19 cellular contexts compared by ENCODE assay signal in the genomic region with DNA sequence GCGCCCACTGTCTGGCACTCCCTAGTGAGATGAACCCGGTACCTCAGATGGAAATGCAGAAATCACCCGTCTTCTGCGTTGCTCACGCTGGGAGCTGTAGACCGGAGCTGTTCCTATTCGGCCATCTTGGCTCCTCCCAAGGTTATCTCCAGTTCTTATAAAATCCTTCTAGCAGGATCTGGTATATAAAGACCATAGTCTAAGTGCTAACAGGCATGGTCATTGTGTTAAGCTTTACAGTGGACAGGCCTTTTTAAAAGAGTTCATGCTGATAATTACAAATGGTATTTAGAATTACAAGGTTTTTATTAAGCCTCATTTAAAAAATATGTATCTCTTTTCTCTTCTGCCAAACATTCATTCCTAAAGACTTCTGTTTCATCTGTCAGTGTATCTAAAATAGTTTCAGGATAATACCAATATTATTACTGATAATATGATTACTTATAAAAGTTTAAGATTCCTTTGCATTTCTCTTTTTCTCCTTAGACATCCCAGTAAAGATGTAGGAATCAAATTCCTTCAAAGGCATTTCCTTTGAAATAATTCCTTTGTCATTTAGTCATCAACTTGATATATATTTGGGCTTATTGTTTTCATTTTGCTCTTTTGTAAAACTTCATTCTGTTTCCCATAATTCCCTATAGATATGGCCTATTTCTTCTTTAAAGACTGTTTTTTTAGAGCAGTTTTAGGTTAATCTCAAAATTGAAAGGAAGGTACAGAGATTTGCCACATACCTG. TPM values are rescaled to one million over a fixed set of nuclear protein-coding genes. Genes with fewer than 3 reads are reported as not detected.
DNase-seq lines count a peak whose midpoint lies in the region; FAIRE-seq and TF ChIP-seq lines count a peak whose summit lies in the region.
"Had no signal": no experiment of that assay in that cellular context is flagged by ENCODE, and none has a peak within 500 bp of the region (broad histone marks: within the 10 kb centered on the region; RNA-seq: fewer than 3 reads in every experiment).

No MANE protein-coding gene starts in this region.

- no peaks in the 10 kb centered on the region for H3K9me3 Mint-ChIP-seq in HFFc6
- H3K9me3 Mint-ChIP-seq: CD4-positive, alpha-beta T cell had no signal

- TF ChIP-seq POLR2A in H54 (IDR thresholded peaks at IDR 0.05; ENCODE audit: low read depth, low read length), result no peak

- DNase-seq in AG10803 (ENCODE audit: low read depth) (peak; percentile 28), HFFc6 (no peak), astrocyte of the spinal cord (ENCODE audit: low read depth, low spot score) (peak; percentile 9), fibroblast of the aortic adventitia (ENCODE audit: low read depth) (peak; percentile 38), nucleus accumbens (lab: John Stamatoyannopoulos, UW) (no peak), T1000 (lab: John Stamatoyannopoulos, UW) (no peak), H54 (ENCODE audit: insufficient read length, low spot score) (no peak), KG1 (lab: John Stamatoyannopoulos, UW) (no peak)
- DNase-seq: 8988T; Caco-2; CD4-positive, alpha-beta T cell; NCI-H1092 treated with DMSO at 0.1 percent for 48 hours; NCI-H146; NCI-H2029 treated with DMSO at 0.1 percent for 48 hours; NCI-H2171; NCI-H526; PC-3; RPMI8226 had no signal

- H3K4me3 ChIP-seq in AG10803 (ENCODE audit: low read length) (no peak overlapping the region), astrocyte of the spinal cord (ENCODE audit: low read depth, low read length) (no peak overlapping the region), fibroblast of the aortic adventitia (ENCODE audit: low read depth, low read length) (no peak overlapping the region)

- H3K27me3 Mint-ChIP-seq in HFFc6 (ENCODE audit: insufficient read depth), result no peaks in the 10 kb centered on the region
- H3K27me3 Mint-ChIP-seq: CD4-positive, alpha-beta T cell had no signal

- FAIRE-seq in H54 (lab: Jason Lieb, UNC), result no peak
- FAIRE-seq: GM18507 had no signal

- in situ Hi-C loops in astrocyte of the spinal cord (cut with HindIII; ENCODE audit: low sequenced_read_pairs), result no loop called here

- peaks cover 48% of the 10 kb centered on the region for H3K36me3 Mint-ChIP-seq in HFFc6 (ENCODE audit: low read depth)

- H3K27ac Mint-ChIP-seq in HFFc6, result peak overlapping the region; percentile 77
- H3K27ac Mint-ChIP-seq: CD4-positive, alpha-beta T cell had no signal

- TF ChIP-seq CTCF in AG10803 (conservative IDR thresholded peaks at IDR 0.05; ENCODE audit: low read length) (no peak), HFFc6 (IDR thresholded peaks at IDR 0.05) (no peak), astrocyte of the spinal cord (IDR thresholded peaks at IDR 0.05; ENCODE audit: low read depth, low read length) (no peak), fibroblast of the aortic adventitia (IDR thresholded peaks at IDR 0.05; ENCODE audit: insufficient read depth, low read length) (no peak)

- peak overlapping the region; percentile 45; the same call in 1 of the 2 replicates for H3K4me3 Mint-ChIP-seq in HFFc6
- H3K4me3 Mint-ChIP-seq: CD4-positive, alpha-beta T cell had no signal

- H3K4me1 Mint-ChIP-seq in HFFc6 (ENCODE audit: low read depth), result peaks cover 24% of the 10 kb centered on the region

RNA-seq across cellular contexts. Expression of a gene that starts 20.7 kb away (rescaled TPM):
- 10 to 100 TPM; 24.5 to 45.5 (median 33.5) TPM for total RNA-seq in HFFc6 (2021; fragmentation: NEBNext Ultra II Directional; extraction: Animal tissue kit (Norgen Biotek cat#: 25700))
- 15.7 and 26.3 TPM in 2 replicates for total RNA-seq in fibroblast of the aortic adventitia (ENCODE audit: low replicate concordance)

Comparison
In these comparisons a context has a peak if more than half of its experiments do, and no peak if none do; other contexts are left out.
1. DNase-seq: peak in AG10803 (single experiment), astrocyte of the spinal cord (single experiment) and fibroblast of the aortic adventitia (single experiment); none in HFFc6 (single experiment), nucleus accumbens (0 of 56), T1000 (single experiment), H54 (single experiment) and KG1 (single experiment).